Comparison of ENCODE assay signal across 8 cellular contexts in the genomic region with DNA sequence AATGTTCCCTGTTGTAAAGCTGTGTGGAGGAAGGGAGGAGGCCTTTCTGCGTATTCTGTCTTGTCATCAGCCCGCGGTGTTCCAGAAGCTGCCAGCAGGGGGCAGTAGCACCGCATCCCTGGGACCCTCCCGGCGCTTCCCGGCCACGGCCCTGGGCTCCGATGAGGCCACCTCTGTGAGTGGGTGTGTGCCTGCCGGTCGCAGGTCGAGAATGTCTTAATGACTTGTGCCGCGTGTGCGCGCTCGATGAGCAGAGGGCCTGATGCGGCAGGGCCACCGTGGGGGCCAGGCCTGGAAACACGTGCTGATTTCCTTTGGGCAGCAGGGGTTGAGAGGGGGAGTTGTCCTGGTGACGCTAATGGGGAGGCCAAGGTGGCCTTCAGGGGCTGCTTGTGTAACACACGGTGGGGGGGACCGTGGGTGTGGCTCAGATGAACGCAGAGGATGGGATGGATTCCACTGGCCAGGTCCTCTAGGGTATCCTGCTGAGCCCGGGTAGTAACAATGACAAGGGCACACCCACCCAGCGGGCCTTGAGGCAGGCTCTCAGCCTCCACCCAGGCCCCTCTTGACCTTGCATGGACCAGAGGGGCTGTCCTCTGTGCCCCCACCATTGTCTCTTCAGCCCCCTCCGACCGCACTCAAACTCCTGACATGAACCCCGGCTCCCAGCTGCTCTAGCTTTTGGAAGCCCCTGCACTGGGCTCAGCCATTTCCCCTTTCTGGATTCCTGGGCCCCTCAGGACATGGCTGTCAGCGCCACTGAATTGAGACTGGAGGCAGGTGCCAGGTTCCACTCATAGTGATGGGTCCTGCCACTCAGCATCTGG.
DNase-seq lines count a peak whose midpoint lies in the region; ATAC-seq, FAIRE-seq and TF ChIP-seq lines count a peak whose summit lies in the region.

No MANE protein-coding gene starts in this region.

- peaks cover 9% of the 10 kb centered on the region for H3K4me1 Mint-ChIP-seq in osteocyte (ENCODE audit: unreplicated experiment)

- peak overlapping the region; percentile 18 for H3K4me3 Mint-ChIP-seq in osteocyte (ENCODE audit: unreplicated experiment)

- H3K27ac Mint-ChIP-seq in osteocyte (ENCODE audit: unreplicated experiment) = no peak overlapping the region

- H3K27me3 Mint-ChIP-seq in osteocyte (ENCODE audit: unreplicated experiment) = peaks cover 65% of the 10 kb centered on the region

- no peak for FAIRE-seq in GM19239 (lab: Jason Lieb, UNC)

- no peak for ATAC-seq in HG03378 (IDR thresholded peaks at IDR 0.05; ENCODE audit: unreplicated experiment)

- peak; percentile 83 for DNase-seq in AG20443 (ENCODE audit: low spot score)
- peak; percentile 28 for DNase-seq in GM19239 (ENCODE audit: insufficient read length, low spot score)
- DNase-seq in NCI-H345 (lab: John Stamatoyannopoulos, UW) = peak; percentile 53
- peak; percentile 89 for DNase-seq in activated CD8-positive, alpha-beta memory T cell treated with anti-CD3 and anti-CD28 coated beads, Interleukin-2, amount 50 U/mL, for 48 hours
- peak; percentile 56 for DNase-seq in germinal center (ENCODE audit: low spot score)
- peak; percentile 90 for DNase-seq in osteocyte (ENCODE audit: extremely low spot score, unreplicated experiment)
- no peak for DNase-seq in central memory CD4-positive, alpha-beta T cell

- peak; percentile 92 for TF ChIP-seq CTCF in osteocyte (IDR thresholded peaks at IDR 0.05)

- no peaks in the 10 kb centered on the region for H3K36me3 Mint-ChIP-seq in osteocyte (ENCODE audit: unreplicated experiment)

- H3K9me3 Mint-ChIP-seq in osteocyte (ENCODE audit: unreplicated experiment) = no peaks in the 10 kb centered on the region
